ENCODE assay signal across 26 cellular contexts in the genomic region with DNA sequence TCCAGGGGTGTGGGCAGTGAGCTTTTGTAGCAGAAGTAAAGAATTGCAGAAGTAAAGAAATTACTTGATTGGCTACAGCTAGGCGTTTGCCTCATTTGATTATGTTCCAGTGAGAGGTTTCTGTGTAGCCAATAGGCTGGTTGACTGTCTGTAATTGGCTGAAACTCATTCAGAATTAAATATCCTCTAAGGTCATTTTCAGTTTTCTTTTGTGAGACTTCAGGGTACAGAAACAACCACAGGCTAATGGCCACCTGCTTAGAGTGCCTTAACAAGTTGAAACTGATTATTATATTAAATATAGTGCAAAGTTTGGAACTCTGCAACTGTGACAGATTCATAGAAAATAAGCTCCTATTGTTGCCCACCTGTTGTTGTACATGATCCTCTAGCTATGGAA.
"Had no signal": no experiment of that assay in that cellular context is flagged by ENCODE, and none has a peak within 500 bp of the region (broad histone marks: within the 10 kb centered on the region; RNA-seq: fewer than 3 reads in every experiment).

No MANE protein-coding gene starts in this region.

- DNase-seq: islet precursor cell; left ventricle myocardium inferior; midbrain; mucosa of descending colon; naive thymus-derived CD8-positive, alpha-beta T cell; nucleus accumbens; pancreas; posterior cingulate gyrus; retina; right cardiac atrium; sigmoid colon; small intestine; spleen; stimulated activated CD4-positive, alpha-beta T cell treated with anti-CD3 and anti-CD28 coated beads, Interleukin-4, amount 100 ng/mL, for 24 hours; stimulated activated naive CD4-positive, alpha-beta T cell treated with Interleukin-2 at 50 U/mL for 16 hours; stimulated activated naive CD8-positive, alpha-beta T cell treated with anti-CD3 and anti-CD28 coated beads, Interleukin-15, amount 100 ng/mL, for 72 hours; substantia nigra; uterus had no signal

- H3K27me3 Mint-ChIP-seq: naive thymus-derived CD8-positive, alpha-beta T cell; stimulated activated naive CD8-positive, alpha-beta T cell treated with anti-CD3 and anti-CD28 coated beads, Interleukin-15, amount 100 ng/mL, for 72 hours; type B pancreatic cell had no signal

- H3K4me3 Mint-ChIP-seq: naive thymus-derived CD8-positive, alpha-beta T cell; nephron; neural crest cell; stimulated activated effector memory CD8-positive, alpha-beta T cell treated with anti-CD3 and anti-CD28 coated beads, Interleukin-12 subunit alpha, Interleukin-12 subunit beta, amount 100 ng/mL, for 72 hours; stimulated activated naive CD8-positive, alpha-beta T cell treated with anti-CD3 and anti-CD28 coated beads, Interleukin-15, amount 100 ng/mL, for 72 hours; type B pancreatic cell had no signal

- H3K4me1 Mint-ChIP-seq: nephron; neural crest cell; stimulated activated effector memory CD8-positive, alpha-beta T cell treated with anti-CD3 and anti-CD28 coated beads, Interleukin-12 subunit alpha, Interleukin-12 subunit beta, amount 100 ng/mL, for 72 hours; stimulated activated naive CD8-positive, alpha-beta T cell treated with anti-CD3 and anti-CD28 coated beads, Interleukin-15, amount 100 ng/mL, for 72 hours had no signal

- H3K4me3 ChIP-seq: hepatocyte, left ventricle myocardium inferior, lung, mucosa of descending colon, pancreas, prostate gland, sigmoid colon, spleen, tibial nerve, uterus had no signal

- H3K9me3 Mint-ChIP-seq: naive thymus-derived CD8-positive, alpha-beta T cell; nephron; neural crest cell; stimulated activated effector memory CD8-positive, alpha-beta T cell treated with anti-CD3 and anti-CD28 coated beads, Interleukin-12 subunit alpha, Interleukin-12 subunit beta, amount 100 ng/mL, for 72 hours; stimulated activated naive CD8-positive, alpha-beta T cell treated with anti-CD3 and anti-CD28 coated beads, Interleukin-15, amount 100 ng/mL, for 72 hours; type B pancreatic cell had no signal

- ATAC-seq: mucosa of descending colon; naive thymus-derived CD8-positive, alpha-beta T cell; pancreas; right cardiac atrium; stimulated activated effector memory CD8-positive, alpha-beta T cell treated with anti-CD3 and anti-CD28 coated beads, Interleukin-12 subunit alpha, Interleukin-12 subunit beta, amount 100 ng/mL, for 72 hours; stimulated activated naive CD8-positive, alpha-beta T cell treated with anti-CD3 and anti-CD28 coated beads, Interleukin-15, amount 100 ng/mL, for 72 hours had no signal

- H3K27ac Mint-ChIP-seq: naive thymus-derived CD8-positive, alpha-beta T cell; nephron; stimulated activated effector memory CD8-positive, alpha-beta T cell treated with anti-CD3 and anti-CD28 coated beads, Interleukin-12 subunit alpha, Interleukin-12 subunit beta, amount 100 ng/mL, for 72 hours; type B pancreatic cell had no signal
